In genomic region chr4:125658773-125659172, GRCh38 we compare ENCODE assay signal across 24 cellular contexts.
"Had no signal": no experiment of that assay in that cellular context is flagged by ENCODE, and none has a peak within 500 bp of the region (broad histone marks: within the 10 kb centered on the region; RNA-seq: fewer than 3 reads in every experiment).

No MANE protein-coding gene starts in this region.

- H3K27ac ChIP-seq: stomach, suprapubic skin, testis, thoracic aorta, thyroid gland, tibial artery, tibial nerve, transverse colon, upper lobe of left lung, upper lobe of right lung, uterus, vagina had no signal

- H3K27me3 ChIP-seq: stomach, suprapubic skin, testis, thyroid gland, tibial artery, tibial nerve, transverse colon, upper lobe of left lung, upper lobe of right lung, uterus, vagina had no signal

- H3K4me1 ChIP-seq: stomach, suprapubic skin, testis, thyroid gland, tibial nerve, transverse colon, upper lobe of left lung, upper lobe of right lung, uterus, vagina had no signal

- DNase-seq: stimulated activated CD4-positive, alpha-beta T cell treated with anti-CD3 and anti-CD28 coated beads, Interleukin-2, amount 100 ng/mL, for 48 hours; stimulated activated CD4-positive, alpha-beta T cell treated with anti-CD3 and anti-CD28 coated beads, Interleukin-4, amount 100 ng/mL, for 1 hour; stimulated activated CD4-positive, alpha-beta T cell treated with anti-CD3 and anti-CD28 coated beads, Interleukin-4, amount 100 ng/mL, for 24 hours; stimulated activated CD4-positive, alpha-beta T cell treated with anti-CD3 and anti-CD28 coated beads, Interleukin-4, amount 100 ng/mL, for 4 hours; stimulated activated CD8-positive, alpha-beta memory T cell treated with anti-CD3 and anti-CD28 coated beads, Interleukin-4, amount 100 ng/mL, for 48 hours; stimulated activated naive B cell treated with anti-CD40 and anti-IgM and Interleukin-4, amounts not matched to agents 10 μg/mL and 1 μg/mL and 100 μg/mL, for 72 hours; stimulated activated naive CD4-positive, alpha-beta T cell; stimulated activated naive CD4-positive, alpha-beta T cell treated with Interleukin-2 at 50 U/mL for 16 hours; stimulated activated naive CD8-positive, alpha-beta T cell treated with anti-CD3 and anti-CD28 coated beads, Interleukin-15, amount 100 ng/mL, for 72 hours; stimulated activated naive CD8-positive, alpha-beta T cell treated with anti-CD3 and anti-CD28 coated beads, Interleukin-15, Interleukin-2, amounts not matched to agents 100 U/mL and 50 U/mL, for 24 hours; stomach; substantia nigra; testis; thyroid gland; tibial artery; transverse colon; trophoblast cell; upper lobe of left lung; upper lobe of right lung; uterus had no signal

- H3K4me3 ChIP-seq: stomach, suprapubic skin, testis, thoracic aorta, thyroid gland, tibial artery, tibial nerve, transverse colon, upper lobe of left lung, upper lobe of right lung, uterus, vagina had no signal

- H3K36me3 ChIP-seq: stomach, suprapubic skin, thoracic aorta, thyroid gland, tibial artery, tibial nerve, transverse colon, upper lobe of left lung, upper lobe of right lung, uterus, vagina had no signal

- H3K9me3 ChIP-seq: stomach, suprapubic skin, testis, thoracic aorta, thyroid gland, tibial artery, tibial nerve, transverse colon, upper lobe of left lung, upper lobe of right lung, uterus, vagina had no signal
